10 cellular contexts compared by ENCODE assay signal in the genomic region with DNA sequence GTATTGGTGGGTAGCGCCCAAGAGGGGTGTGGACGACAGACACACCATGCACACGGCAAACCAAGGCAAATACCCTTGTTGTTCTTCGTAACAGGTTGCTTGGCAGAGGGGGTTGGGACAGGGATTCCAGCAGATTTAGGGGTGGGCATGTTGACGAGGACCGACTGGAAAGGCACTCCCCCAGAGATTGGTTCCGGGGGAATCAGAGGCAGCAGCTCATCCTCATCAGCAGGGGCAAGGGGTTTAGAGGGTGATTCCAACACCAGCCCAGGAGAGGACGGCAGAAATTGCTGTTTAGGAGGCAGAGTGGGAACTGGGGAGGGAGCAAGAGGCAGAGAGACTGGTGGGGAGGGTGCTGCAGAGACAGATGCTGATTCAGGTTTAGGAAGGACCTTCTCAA. TPM values are rescaled to one million over a fixed set of nuclear protein-coding genes. Genes with fewer than 3 reads are reported as not detected.
DNase-seq lines count a peak whose midpoint lies in the region; ATAC-seq and TF ChIP-seq lines count a peak whose summit lies in the region.
"Had no signal": no experiment of that assay in that cellular context is flagged by ENCODE, and none has a peak within 500 bp of the region (broad histone marks: within the 10 kb centered on the region; RNA-seq: fewer than 3 reads in every experiment).

No MANE protein-coding gene starts in this region.

- H3K27ac Mint-ChIP-seq in Caco-2 (ENCODE audit: unreplicated experiment), result peak overlapping the region; percentile 30
- H3K27ac Mint-ChIP-seq in IgD-negative memory B cell, result peak overlapping the region; percentile 31 to 83 (median 69)
- peak overlapping the region; percentile 47 for H3K27ac Mint-ChIP-seq in central memory CD8-positive, alpha-beta T cell (ENCODE audit: low read depth)

- POLR2A ChIA-PET in Caco-2 (lab: Charles Lee), result no interaction called here

- H3K9me3 Mint-ChIP-seq in Caco-2 (ENCODE audit: unreplicated experiment), result no peaks in the 10 kb centered on the region
- H3K9me3 Mint-ChIP-seq in IgD-negative memory B cell, result no peaks in the 10 kb centered on the region
- H3K9me3 Mint-ChIP-seq in central memory CD8-positive, alpha-beta T cell, result no peaks in the 10 kb centered on the region

- CTCF ChIA-PET in Caco-2 (lab: Charles Lee), result no interaction called here

- no peak for TF ChIP-seq CTCF in Caco-2 (IDR thresholded peaks at IDR 0.05; ENCODE audit: insufficient read depth in 1 of 2, low read depth in 1 of 2, low read length in 1 of 2, severe bottlenecking in 1 of 2, unreplicated experiment in 1 of 2)

- H3K9me3 ChIP-seq in Caco-2, result no peaks in the 10 kb centered on the region
- H3K9me3 ChIP-seq: right lobe of liver had no signal

- no peak for ATAC-seq in central memory CD8-positive, alpha-beta T cell (replicated peaks; ENCODE audit: extremely low read depth, poor library complexity, severe bottlenecking)
- ATAC-seq in GM21390 (IDR thresholded peaks at IDR 0.05; ENCODE audit: unreplicated experiment), result no peak

- DNase-seq in Caco-2, result no peak
- DNase-seq in central memory CD8-positive, alpha-beta T cell (ENCODE audit: low spot score in 2 of 2), result no peak
- peak; percentile 40 for DNase-seq in posterior vena cava (ENCODE audit: low spot score)
- DNase-seq in hippocampal formation (lab: John Stamatoyannopoulos, UW), result no peak
- DNase-seq in NCI-H2227 (lab: John Stamatoyannopoulos, UW; ENCODE audit: unreplicated experiment), result no peak
- DNase-seq: central memory CD4-positive, alpha-beta T cell; stimulated activated CD4-positive, alpha-beta T cell treated with anti-CD3 and anti-CD28 coated beads, Interleukin-4, amount 100 ng/mL, for 4 hours had no signal

- H3K4me1 ChIP-seq in Caco-2, result peaks cover 5% of the 10 kb centered on the region; the same call in 1 of the 2 replicates

- no peaks in the 10 kb centered on the region for H3K27me3 ChIP-seq in Caco-2 (replicated peaks; ENCODE audit: control insufficient read depth, insufficient read depth, low read length)
- H3K27me3 ChIP-seq: right lobe of liver had no signal

- no peaks in the 10 kb centered on the region; the same call in none of the 2 replicates for H3K36me3 ChIP-seq in Caco-2 (ENCODE audit: control insufficient read depth, insufficient read depth, low read length)

- H3K36me3 Mint-ChIP-seq in Caco-2 (ENCODE audit: insufficient read depth, unreplicated experiment) (peaks cover 90% of the 10 kb centered on the region), IgD-negative memory B cell (peaks cover 14% of the 10 kb centered on the region)
- peaks cover 63% of the 10 kb centered on the region for H3K36me3 Mint-ChIP-seq in central memory CD8-positive, alpha-beta T cell (ENCODE audit: insufficient read depth)

- BruUV-seq in Caco-2 (replicated peaks; lab: Mats Ljungman, UMichigan), result no TSS peak

- no peaks in the 10 kb centered on the region for H3K27me3 Mint-ChIP-seq in Caco-2 (ENCODE audit: insufficient read depth, unreplicated experiment)
- no peaks in the 10 kb centered on the region for H3K27me3 Mint-ChIP-seq in IgD-negative memory B cell
- H3K27me3 Mint-ChIP-seq in central memory CD8-positive, alpha-beta T cell, result no peaks in the 10 kb centered on the region

- H3K4me1 Mint-ChIP-seq in Caco-2 (ENCODE audit: low read depth, unreplicated experiment), result peaks cover 22% of the 10 kb centered on the region
- H3K4me1 Mint-ChIP-seq in IgD-negative memory B cell, result peaks cover 32 to 34% (median 32%) of the 10 kb centered on the region in 3 donors
- H3K4me1 Mint-ChIP-seq in central memory CD8-positive, alpha-beta T cell, result peaks cover 44% of the 10 kb centered on the region

- H3K4me3 ChIP-seq in Caco-2 (ENCODE audit: low read depth, low read length), result no peak overlapping the region
- H3K4me3 ChIP-seq: right lobe of liver had no signal

- H3K4me3 Mint-ChIP-seq in Caco-2 (ENCODE audit: unreplicated experiment) (no peak overlapping the region), IgD-negative memory B cell (peak overlapping the region in 1 of 4 donors; percentile 33)
- H3K4me3 Mint-ChIP-seq in central memory CD8-positive, alpha-beta T cell, result peak overlapping the region; percentile 22

- intact Hi-C loops in Caco-2 (cut with micrococcal nuclease; ENCODE audit: unreplicated experiment) (no loop called here), posterior vena cava (cut with DNase I) (loop anchor here in 1 of 2 donors (2.0 kb wide), 1 partner anchor 57 kb away; no protein-coding TSS in a partner anchor)

RNA-seq across cellular contexts. Expression of a gene that starts 9.3 kb away (rescaled TPM):
- total RNA-seq in Caco-2 (2022) (784 and 804 TPM in 2 replicates), posterior vena cava (100 to 1,000 TPM; 530 to 542 TPM)
- 1,127 TPM for polyA plus RNA-seq in IgD-negative memory B cell

RNA-seq across cellular contexts. Expression of a gene that starts 27.7 kb away (rescaled TPM):
- total RNA-seq in Caco-2 (2022) (241 and 242 TPM in 2 replicates), posterior vena cava (100 to 1,000 TPM; 132 to 145 TPM)
- polyA plus RNA-seq in IgD-negative memory B cell, result 246 TPM

RNA-seq across cellular contexts. Expression of a gene that starts 36.3 kb away (rescaled TPM):
- 38.0 and 40.2 TPM in 2 replicates for total RNA-seq in Caco-2 (2022)
- polyA plus RNA-seq in IgD-negative memory B cell, result 38.0 TPM
- total RNA-seq in posterior vena cava, result 1 to 10 TPM; 3.7 to 4.7 TPM

RNA-seq across cellular contexts. Expression of a gene that starts 47.3 kb away (rescaled TPM):
- total RNA-seq in Caco-2 (2022), result 1.6 and 2.5 TPM in 2 replicates
- polyA plus RNA-seq in IgD-negative memory B cell, result 1.7 TPM
- 10 to 100 TPM; 34.2 to 34.8 TPM for total RNA-seq in posterior vena cava
